14 cellular contexts compared by ENCODE assay signal in the genomic region with DNA sequence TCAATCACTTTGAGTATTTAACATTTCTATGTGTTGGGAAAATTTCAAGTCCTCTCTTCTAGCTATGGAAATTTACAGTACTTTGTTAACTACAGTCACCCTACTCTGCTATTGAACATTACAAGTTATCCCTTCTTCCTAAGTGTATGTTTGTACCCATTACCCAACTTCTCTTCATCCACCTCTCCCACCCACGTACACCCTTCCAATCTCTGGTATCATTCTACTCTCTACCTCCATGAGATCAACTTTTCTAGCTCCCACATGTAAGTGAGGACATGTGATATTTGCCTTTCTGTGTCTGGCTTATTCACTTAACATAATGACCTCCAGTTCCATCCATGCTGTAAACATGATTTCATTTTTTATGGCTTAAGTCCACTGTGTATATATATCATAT.
DNase-seq lines count a peak whose midpoint lies in the region; ATAC-seq lines count a peak whose summit lies in the region.
"Had no signal": no experiment of that assay in that cellular context is flagged by ENCODE, and none has a peak within 500 bp of the region (broad histone marks: within the 10 kb centered on the region; RNA-seq: fewer than 3 reads in every experiment).

No MANE protein-coding gene starts in this region.

- H3K4me1 Mint-ChIP-seq in activated naive CD8-positive, alpha-beta T cell (ENCODE audit: low read depth): peaks cover 14% of the 10 kb centered on the region
- peaks cover 32% of the 10 kb centered on the region for H3K4me1 Mint-ChIP-seq in activated naive CD8-positive, alpha-beta T cell treated with anti-CD3 and anti-CD28 coated beads, Interleukin-2, amount 50 U/mL, for 24 hours
- peaks cover 19% of the 10 kb centered on the region for H3K4me1 Mint-ChIP-seq in stimulated activated memory B cell treated with anti-CD40 and anti-IgM and Interleukin-4, amounts not matched to agents 10 μg/mL and 1 μg/mL and 100 μg/mL, for 72 hours

- H3K27ac Mint-ChIP-seq in activated naive CD8-positive, alpha-beta T cell: no peak overlapping the region
- H3K27ac Mint-ChIP-seq in activated naive CD8-positive, alpha-beta T cell treated with anti-CD3 and anti-CD28 coated beads, Interleukin-2, amount 50 U/mL, for 24 hours: no peak overlapping the region
- H3K27ac Mint-ChIP-seq in stimulated activated memory B cell treated with anti-CD40 and anti-IgM and Interleukin-4, amounts not matched to agents 10 μg/mL and 1 μg/mL and 100 μg/mL, for 72 hours: peak overlapping the region; percentile 26
- H3K27ac Mint-ChIP-seq: natural killer cell treated with Interleukin-12 subunit alpha and Interleukin-12 subunit beta and Interleukin-15 and Interleukin-18, amount 100 ng/mL, for 72 hours had no signal

- peak overlapping the region; percentile 11 for H3K4me3 Mint-ChIP-seq in activated naive CD8-positive, alpha-beta T cell
- no peak overlapping the region for H3K4me3 Mint-ChIP-seq in activated naive CD8-positive, alpha-beta T cell treated with anti-CD3 and anti-CD28 coated beads, Interleukin-2, amount 50 U/mL, for 24 hours
- H3K4me3 Mint-ChIP-seq in stimulated activated memory B cell treated with anti-CD40 and anti-IgM and Interleukin-4, amounts not matched to agents 10 μg/mL and 1 μg/mL and 100 μg/mL, for 72 hours: no peak overlapping the region
- H3K4me3 Mint-ChIP-seq: dendritic cell treated with granulocyte-macrophage colony-stimulating factor and Interleukin-4, amounts not matched to agents 40 ng/mL and 50 ng/mL, for 4 days; natural killer cell treated with Interleukin-12 subunit alpha and Interleukin-12 subunit beta and Interleukin-15 and Interleukin-18, amount 100 ng/mL, for 72 hours had no signal

- H3K9me3 Mint-ChIP-seq in activated naive CD8-positive, alpha-beta T cell (ENCODE audit: low read depth): no peaks in the 10 kb centered on the region
- H3K9me3 Mint-ChIP-seq in activated naive CD8-positive, alpha-beta T cell treated with anti-CD3 and anti-CD28 coated beads, Interleukin-2, amount 50 U/mL, for 24 hours: no peaks in the 10 kb centered on the region
- no peaks in the 10 kb centered on the region for H3K9me3 Mint-ChIP-seq in stimulated activated memory B cell treated with anti-CD40 and anti-IgM and Interleukin-4, amounts not matched to agents 10 μg/mL and 1 μg/mL and 100 μg/mL, for 72 hours
- H3K9me3 Mint-ChIP-seq: dendritic cell treated with granulocyte-macrophage colony-stimulating factor and Interleukin-4, amounts not matched to agents 40 ng/mL and 50 ng/mL, for 4 days; natural killer cell treated with Interleukin-12 subunit alpha and Interleukin-12 subunit beta and Interleukin-15 and Interleukin-18, amount 100 ng/mL, for 72 hours had no signal

- no peaks in the 10 kb centered on the region for H3K27me3 Mint-ChIP-seq in activated naive CD8-positive, alpha-beta T cell
- no peaks in the 10 kb centered on the region for H3K27me3 Mint-ChIP-seq in activated naive CD8-positive, alpha-beta T cell treated with anti-CD3 and anti-CD28 coated beads, Interleukin-2, amount 50 U/mL, for 24 hours
- no peaks in the 10 kb centered on the region for H3K27me3 Mint-ChIP-seq in stimulated activated memory B cell treated with anti-CD40 and anti-IgM and Interleukin-4, amounts not matched to agents 10 μg/mL and 1 μg/mL and 100 μg/mL, for 72 hours
- H3K27me3 Mint-ChIP-seq: dendritic cell treated with granulocyte-macrophage colony-stimulating factor and Interleukin-4, amounts not matched to agents 40 ng/mL and 50 ng/mL, for 4 days; natural killer cell treated with Interleukin-12 subunit alpha and Interleukin-12 subunit beta and Interleukin-15 and Interleukin-18, amount 100 ng/mL, for 72 hours; progenitor cell of endocrine pancreas had no signal

- no peak for ATAC-seq in activated naive CD8-positive, alpha-beta T cell treated with anti-CD3 and anti-CD28 coated beads, Interleukin-2, amount 50 U/mL, for 24 hours
- no peak for ATAC-seq in stimulated activated memory B cell treated with anti-CD40 and anti-IgM and Interleukin-4, amounts not matched to agents 10 μg/mL and 1 μg/mL and 100 μg/mL, for 72 hours
- no peak for ATAC-seq in HG03097 (IDR thresholded peaks at IDR 0.05; ENCODE audit: low FRiP score, unreplicated experiment)
- ATAC-seq: natural killer cell treated with Interleukin-12 subunit alpha and Interleukin-12 subunit beta and Interleukin-15 and Interleukin-18, amount 100 ng/mL, for 72 hours had no signal

- no peaks in the 10 kb centered on the region for H3K36me3 Mint-ChIP-seq in activated naive CD8-positive, alpha-beta T cell
- H3K36me3 Mint-ChIP-seq in activated naive CD8-positive, alpha-beta T cell treated with anti-CD3 and anti-CD28 coated beads, Interleukin-2, amount 50 U/mL, for 24 hours (ENCODE audit: low read depth): peaks cover 10% of the 10 kb centered on the region
- no peaks in the 10 kb centered on the region for H3K36me3 Mint-ChIP-seq in stimulated activated memory B cell treated with anti-CD40 and anti-IgM and Interleukin-4, amounts not matched to agents 10 μg/mL and 1 μg/mL and 100 μg/mL, for 72 hours
- H3K36me3 Mint-ChIP-seq: natural killer cell treated with Interleukin-12 subunit alpha and Interleukin-12 subunit beta and Interleukin-15 and Interleukin-18, amount 100 ng/mL, for 72 hours had no signal

- no peak for DNase-seq in activated naive CD8-positive, alpha-beta T cell treated with anti-CD3 and anti-CD28 coated beads, Interleukin-2, amount 50 U/mL, for 24 hours
- DNase-seq: activated CD4-positive, alpha-beta T cell treated with anti-CD3 and anti-CD28 coated beads, Interleukin-2, amount 50 U/mL, for 4 hours; activated T-cell treated with anti-CD3 and anti-CD28 coated beads, Interleukin-2, amount 50 U/mL, for 48 hours; EL; foreskin melanocyte; NCI-H1694; NCI-H226; stimulated activated CD4-positive, alpha-beta T cell treated with anti-CD3 and anti-CD28 coated beads, Interleukin-4, amount 100 ng/mL, for 1 hour had no signal
